Comparison of ENCODE assay signal across 1 cellular context in the genomic region with DNA sequence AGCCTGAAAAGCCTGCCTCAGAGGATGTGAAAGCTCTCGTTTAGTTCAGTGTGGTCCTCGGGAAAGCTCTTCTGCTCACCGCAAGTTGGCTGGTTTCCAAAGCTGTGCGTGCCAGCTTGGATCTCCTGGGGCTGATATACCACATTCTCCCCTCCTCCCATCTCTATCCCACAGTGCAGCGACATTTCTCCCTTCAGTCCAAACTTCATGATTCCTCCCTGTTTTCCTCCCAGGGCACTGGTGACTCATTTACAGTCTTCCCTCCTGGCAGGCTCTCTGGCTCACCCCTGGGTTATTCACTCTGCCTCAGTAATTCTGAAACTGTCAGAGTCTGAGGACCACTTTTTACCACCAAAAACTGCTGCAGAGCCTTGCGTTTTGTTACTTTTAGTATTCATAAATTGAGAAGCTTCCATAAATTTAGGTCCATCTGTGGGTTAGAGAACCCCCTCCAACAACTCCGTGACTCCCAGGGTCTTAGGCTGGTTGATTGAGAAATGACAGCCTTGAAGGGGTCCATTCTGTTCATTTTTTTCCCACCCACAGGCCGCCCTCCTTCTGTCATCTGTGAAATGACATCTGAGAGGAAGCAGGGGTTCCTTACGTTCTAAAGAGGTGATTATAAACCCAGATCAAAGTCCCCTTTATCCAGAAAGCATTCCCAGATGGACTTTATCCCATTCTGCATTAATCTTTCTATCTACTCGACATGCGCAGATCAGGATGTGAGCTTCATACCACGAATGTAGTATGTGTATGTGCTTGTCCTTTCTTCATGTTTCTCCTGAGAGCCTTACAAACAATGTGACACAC.
TF ChIP-seq lines count a peak whose summit lies in the region.

No MANE protein-coding gene starts in this region.

TF ChIP-seq in endothelial cell of umbilical vein, 7 proteins besides CTCF, POLR2A, EP300 and RAD21:
- TF ChIP-seq MAX (IDR thresholded peaks at IDR 0.05; ENCODE audit: insufficient read depth, insufficient read length) = no peak
- TF ChIP-seq FOS (IDR thresholded peaks at IDR 0.05; ENCODE audit: borderline replicate concordance, insufficient read depth, low read length) = peak; percentile 61
- TF ChIP-seq EZH2 (IDR thresholded peaks at IDR 0.05; ENCODE audit: borderline replicate concordance, low read depth, low read length, severe bottlenecking) = no peak
